Comparison of ENCODE assay signal across 37 cellular contexts in genomic region chr13:30552567-30552966, GRCh38.
DNase-seq lines count a peak whose midpoint lies in the region; ATAC-seq, FAIRE-seq and TF ChIP-seq lines count a peak whose summit lies in the region.
"Had no signal": no experiment of that assay in that cellular context is flagged by ENCODE, and none has a peak within 500 bp of the region (broad histone marks: within the 10 kb centered on the region; RNA-seq: fewer than 3 reads in every experiment).

No MANE protein-coding gene starts in this region.

- H3K4me1 ChIP-seq in HepG2 (ENCODE audit: insufficient read depth, low read length), result no peaks in the 10 kb centered on the region
- no peaks in the 10 kb centered on the region for H3K4me1 ChIP-seq in right lobe of liver
- H3K4me1 ChIP-seq in mesenchymal stem cell (ENCODE audit: control insufficient read depth, insufficient read depth, low read depth, low read length), result no peaks in the 10 kb centered on the region
- no peaks in the 10 kb centered on the region for H3K4me1 ChIP-seq in osteoblast (ENCODE audit: insufficient read depth, low read length)
- H3K4me1 ChIP-seq: BE2C, Caco-2 had no signal

- no peak overlapping the region for H2BK15ac ChIP-seq in mesenchymal stem cell (ENCODE audit: low read depth, poor library complexity, severe bottlenecking)

- H3K9me3 ChIP-seq in HepG2 (ENCODE audit: low read length) (no peaks in the 10 kb centered on the region), right lobe of liver (no peaks in the 10 kb centered on the region), mesenchymal stem cell (ENCODE audit: control insufficient read depth, low read length) (no peaks in the 10 kb centered on the region), osteoblast (ENCODE audit: low read depth, low read length) (no peaks in the 10 kb centered on the region)
- H3K9me3 ChIP-seq: A549, BE2C, Caco-2 had no signal

- CTCF ChIA-PET in HepG2 (lab: Yijun Ruan, JAX; ENCODE audit: low intra/inter-chr PET ratio, low total read pairs), result no interaction called here

- H3K4me3 ChIP-seq in HepG2 (replicated peaks in 1 of 3; ENCODE audit: insufficient read depth in 1 of 3, low read depth in 2 of 3, low read length in 3 of 3), result no peak overlapping the region
- no peak overlapping the region for H3K4me3 ChIP-seq in right lobe of liver
- no peak overlapping the region for H3K4me3 ChIP-seq in mesenchymal stem cell (ENCODE audit: insufficient read depth in 1 of 2, low read depth in 1 of 2, low read length in 2 of 2)
- no peak overlapping the region for H3K4me3 ChIP-seq in osteoblast (ENCODE audit: insufficient read depth, low read length)
- H3K4me3 ChIP-seq: A549; BLaER1; BLaER1 treated with 17β-estradiol and CSF1 and Interleukin-3, amounts not matched to agents 10 nM and 100 nM had no signal

- no peak overlapping the region for H4K8ac ChIP-seq in mesenchymal stem cell (ENCODE audit: low read length)

- no peak for TF ChIP-seq RAD21 in HepG2 (CRISPR knock-in tag; IDR thresholded peaks at IDR 0.05)

- H2BK120ac ChIP-seq in mesenchymal stem cell (ENCODE audit: low read depth, low read length), result no peak overlapping the region

- peak overlapping the region; percentile 2 for H3K27ac Mint-ChIP-seq in memory B cell
- H3K27ac Mint-ChIP-seq: B cell; CD14-positive monocyte; CD4-positive, alpha-beta memory T cell; CD4-positive, alpha-beta T cell; CD8-positive, alpha-beta T cell had no signal

- H3K9me3 Mint-ChIP-seq in memory B cell, result peaks cover 2% of the 10 kb centered on the region
- H3K9me3 Mint-ChIP-seq: CD4-positive, alpha-beta memory T cell; CD4-positive, alpha-beta T cell; CD8-positive, alpha-beta memory T cell; CD8-positive, alpha-beta T cell had no signal

- no peaks in the 10 kb centered on the region; a peak in 1 of 5 replicates for H3K27me3 ChIP-seq in HepG2 (ENCODE audit: control insufficient read depth in 1 of 2, insufficient read depth in 2 of 2, low read length in 2 of 2)
- no peaks in the 10 kb centered on the region for H3K27me3 ChIP-seq in right lobe of liver
- no peaks in the 10 kb centered on the region for H3K27me3 ChIP-seq in mesenchymal stem cell (ENCODE audit: control insufficient read depth in 1 of 2, insufficient read depth in 1 of 2, low read length in 2 of 2)
- H3K27me3 ChIP-seq in osteoblast (ENCODE audit: insufficient read depth, low read length), result no peaks in the 10 kb centered on the region
- H3K27me3 ChIP-seq: BE2C; BLaER1; BLaER1 treated with 17β-estradiol and CSF1 and Interleukin-3, amounts not matched to agents 10 nM and 100 nM had no signal

- intact Hi-C loops in HepG2 (cut with micrococcal nuclease; ENCODE audit: unreplicated experiment), result no loop called here
- intact Hi-C loops in right lobe of liver (cut with DNase I), result no loop called here

- H3K27ac ChIP-seq in HepG2 (ENCODE audit: extremely low read length, insufficient read depth, low read length), result no peak overlapping the region
- no peak overlapping the region for H3K27ac ChIP-seq in right lobe of liver
- no peak overlapping the region for H3K27ac ChIP-seq in mesenchymal stem cell (ENCODE audit: low read length, poor library complexity, severe bottlenecking)
- H3K27ac ChIP-seq in osteoblast (ENCODE audit: low read depth, low read length), result no peak overlapping the region
- H3K27ac ChIP-seq: 22Rv1; A549; BLaER1; BLaER1 treated with 17β-estradiol and CSF1 and Interleukin-3, amounts not matched to agents 10 nM and 100 nM; C4-2B had no signal

- TF ChIP-seq CTCF in HepG2 (CRISPR knock-in tag; IDR thresholded peaks at IDR 0.05) (no peak), right lobe of liver (IDR thresholded peaks at IDR 0.05) (no peak), osteoblast (IDR thresholded peaks at IDR 0.05; ENCODE audit: extremely low read depth, low read depth, low read length) (no peak)

- no peak for TF ChIP-seq POLR2A in HepG2 (IDR thresholded peaks at IDR 0.05; ENCODE audit: insufficient read depth in 1 of 2, low read depth in 2 of 2, low read length in 2 of 2)
- no peak for TF ChIP-seq POLR2A in right lobe of liver (IDR thresholded peaks at IDR 0.05)

- POLR2A ChIA-PET in HepG2 (lab: Yijun Ruan, JAX), result no interaction called here

- no peak for DNase-seq in HepG2 (ENCODE audit: low spot score)
- no peak for DNase-seq in right lobe of liver
- DNase-seq in memory B cell (ENCODE audit: low spot score in 2 of 2), result no peak
- no peak for DNase-seq in mesenchymal stem cell
- DNase-seq in osteoblast (ENCODE audit: insufficient read length, low spot score, missing footprints), result peak; percentile 65
- no peak for DNase-seq in SHP77 (lab: John Stamatoyannopoulos, UW)
- no peak for DNase-seq in NCI-H146 (lab: John Stamatoyannopoulos, UW)
- DNase-seq: 8988T; ACHN; AML-193; BE2C; C1 segment of cervical spinal cord; Caco-2; Calu3; CD4-positive, alpha-beta memory T cell; CD4-positive, alpha-beta T cell; CD4-positive, CD25-positive, alpha-beta regulatory T cell; CD8-positive, alpha-beta memory T cell; CD8-positive, alpha-beta T cell; COR-L47; DMS 273 treated with DMSO at 0.1 percent for 48 hours; DMS153; DMS53; DMS79; DMS79 treated with DMSO at 0.1 percent for 48 hours; DND-41; EL had no signal

- no peak overlapping the region for H4K91ac ChIP-seq in mesenchymal stem cell (ENCODE audit: low read length)

- H3K9ac ChIP-seq in HepG2 (ENCODE audit: insufficient read depth, low read depth, low read length) (no peak overlapping the region), mesenchymal stem cell (ENCODE audit: low read length) (no peak overlapping the region)
- H3K9ac ChIP-seq: BLaER1; BLaER1 treated with 17β-estradiol and CSF1 and Interleukin-3, amounts not matched to agents 10 nM and 100 nM had no signal

- no peak overlapping the region for H3K4me2 ChIP-seq in HepG2 (ENCODE audit: low read depth, low read length)
- H3K4me2 ChIP-seq in mesenchymal stem cell (ENCODE audit: low read length, poor library complexity, severe bottlenecking), result no peak overlapping the region
- H3K4me2 ChIP-seq in osteoblast (ENCODE audit: insufficient read depth, low read length), result no peak overlapping the region
- H3K4me2 ChIP-seq: A549; BLaER1; BLaER1 treated with 17β-estradiol and CSF1 and Interleukin-3, amounts not matched to agents 10 nM and 100 nM had no signal

- TF ChIP-seq EP300 in HepG2 (IDR thresholded peaks at IDR 0.05; ENCODE audit: low read depth in 2 of 2, low read length in 2 of 2) (no peak), HepG2 (CRISPR knock-in tag; IDR thresholded peaks at IDR 0.05; ENCODE audit: borderline replicate concordance) (no peak)

- no peak overlapping the region for H3K4me3 Mint-ChIP-seq in memory B cell
- H3K4me3 Mint-ChIP-seq: B cell; CD14-positive monocyte; CD4-positive, alpha-beta memory T cell; CD4-positive, alpha-beta T cell; CD4-positive, CD25-positive, alpha-beta regulatory T cell; CD8-positive, alpha-beta memory T cell; CD8-positive, alpha-beta T cell had no signal

- H2AFZ ChIP-seq in HepG2 (ENCODE audit: low read length) (no peak overlapping the region), mesenchymal stem cell (ENCODE audit: low read depth, low read length) (peak overlapping the region; percentile 36), osteoblast (ENCODE audit: low read length) (no peak overlapping the region)

- no peak overlapping the region for H2AK5ac ChIP-seq in mesenchymal stem cell (ENCODE audit: low read length, severe bottlenecking)

- H3K36me3 ChIP-seq in HepG2 (replicated peaks in 1 of 2; ENCODE audit: control insufficient read depth in 1 of 2, insufficient read depth in 2 of 2, low read length in 2 of 2) (no peaks in the 10 kb centered on the region), right lobe of liver (no peaks in the 10 kb centered on the region), mesenchymal stem cell (ENCODE audit: control insufficient read depth in 1 of 2, insufficient read depth in 2 of 2, low read depth in 1 of 2, low read length in 2 of 2) (no peaks in the 10 kb centered on the region), osteoblast (ENCODE audit: insufficient read depth, low read length) (no peaks in the 10 kb centered on the region)
- H3K36me3 ChIP-seq: BE2C; BLaER1; BLaER1 treated with 17β-estradiol and CSF1 and Interleukin-3, amounts not matched to agents 10 nM and 100 nM had no signal

- H2BK12ac ChIP-seq in mesenchymal stem cell (ENCODE audit: low read length in 2 of 2), result no peak overlapping the region

- H3K79me2 ChIP-seq in HepG2 (ENCODE audit: insufficient read depth, low read length), result no peaks in the 10 kb centered on the region
- no peaks in the 10 kb centered on the region for H3K79me2 ChIP-seq in osteoblast (ENCODE audit: insufficient read depth, low read length)

- H3K14ac ChIP-seq in mesenchymal stem cell (ENCODE audit: low read length in 2 of 2), result no peak overlapping the region

- FAIRE-seq in HepG2 (lab: Jason Lieb, UNC), result no peak
- FAIRE-seq: A204.1, A549, D721Med had no signal

- no peaks in the 10 kb centered on the region for H3K27me3 Mint-ChIP-seq in memory B cell
- H3K27me3 Mint-ChIP-seq: B cell; CD4-positive, alpha-beta memory T cell; CD4-positive, alpha-beta T cell; CD8-positive, alpha-beta memory T cell had no signal

- H3K4ac ChIP-seq in mesenchymal stem cell (ENCODE audit: low read depth in 1 of 2, low read length in 2 of 2), result no peak overlapping the region

- H3K36me3 Mint-ChIP-seq in memory B cell, result peaks cover 6% of the 10 kb centered on the region
- H3K36me3 Mint-ChIP-seq: CD14-positive monocyte; CD4-positive, alpha-beta memory T cell; CD4-positive, CD25-positive, alpha-beta regulatory T cell; CD8-positive, alpha-beta memory T cell; CD8-positive, alpha-beta T cell had no signal

- no peak overlapping the region for H3K23ac ChIP-seq in mesenchymal stem cell (ENCODE audit: low read length in 2 of 2)

- ATAC-seq in HepG2 (no peak), right lobe of liver (no peak), memory B cell (ENCODE audit: low read depth) (no peak), HG03097 (IDR thresholded peaks at IDR 0.05; ENCODE audit: low FRiP score, unreplicated experiment) (no peak)
- ATAC-seq: A549; CD8-positive, alpha-beta T cell had no signal

- H3K4me1 Mint-ChIP-seq in memory B cell, result peaks cover 5% of the 10 kb centered on the region
- H3K4me1 Mint-ChIP-seq: CD14-positive monocyte; CD8-positive, alpha-beta memory T cell had no signal

- no TSS peak for BruUV-seq in HepG2 (replicated peaks; lab: Mats Ljungman, UMichigan)

- WGBS in HepG2 (ENCODE audit: low lambda C conversion rate), result 24% methylated on average over 4 of the region's 4 CpGs
- 85% methylated on average over 4 of the region's 4 CpGs for WGBS in right lobe of liver (ENCODE audit: insufficient coverage, low coverage, low lambda C conversion rate, missing lambda C conversion rate)
- WGBS in mesenchymal stem cell, result 90% methylated on average over 2 of the region's 4 CpGs

- H3K79me1 ChIP-seq in mesenchymal stem cell (replicated peaks; ENCODE audit: low read length, poor library complexity, severe bottlenecking), result no peaks in the 10 kb centered on the region

- H4K20me1 ChIP-seq in HepG2 (ENCODE audit: insufficient read depth, low read length) (no peaks in the 10 kb centered on the region), osteoblast (ENCODE audit: insufficient read depth, low read length) (no peaks in the 10 kb centered on the region)
- H4K20me1 ChIP-seq: BLaER1; BLaER1 treated with 17β-estradiol and CSF1 and Interleukin-3, amounts not matched to agents 10 nM and 100 nM had no signal

- no peak overlapping the region for H3K18ac ChIP-seq in mesenchymal stem cell (ENCODE audit: low read depth in 1 of 2, low read length in 2 of 2)

- no peak overlapping the region for H2BK5ac ChIP-seq in mesenchymal stem cell (ENCODE audit: low read depth, low read length, poor library complexity, severe bottlenecking)

- in situ Hi-C loops in HepG2 (cut with HindIII; ENCODE audit: extremely low pct_ligation_motif_present, low pct_unique_long_range_greater_than_20kb), result no loop called here
